ENCODE assay signal across 1 cellular context in genomic region chr2:150473767-150474166, GRCh38.
TF ChIP-seq lines count a peak whose summit lies in the region.

No MANE protein-coding gene starts in this region.

TF ChIP-seq in WTC11, 78 proteins besides CTCF, POLR2A, EP300 and RAD21 (continued from another document):
- no peak for TF ChIP-seq AR (CRISPR knock-in tag; IDR thresholded peaks at IDR 0.05)
- TF ChIP-seq GRHL2 (CRISPR knock-in tag; IDR thresholded peaks at IDR 0.05; ENCODE audit: insufficient replicate concordance, severe bottlenecking), result no peak
- no peak for TF ChIP-seq SMAD3 (CRISPR knock-in tag; IDR thresholded peaks at IDR 0.05; ENCODE audit: borderline replicate concordance)
